In the genomic region with DNA sequence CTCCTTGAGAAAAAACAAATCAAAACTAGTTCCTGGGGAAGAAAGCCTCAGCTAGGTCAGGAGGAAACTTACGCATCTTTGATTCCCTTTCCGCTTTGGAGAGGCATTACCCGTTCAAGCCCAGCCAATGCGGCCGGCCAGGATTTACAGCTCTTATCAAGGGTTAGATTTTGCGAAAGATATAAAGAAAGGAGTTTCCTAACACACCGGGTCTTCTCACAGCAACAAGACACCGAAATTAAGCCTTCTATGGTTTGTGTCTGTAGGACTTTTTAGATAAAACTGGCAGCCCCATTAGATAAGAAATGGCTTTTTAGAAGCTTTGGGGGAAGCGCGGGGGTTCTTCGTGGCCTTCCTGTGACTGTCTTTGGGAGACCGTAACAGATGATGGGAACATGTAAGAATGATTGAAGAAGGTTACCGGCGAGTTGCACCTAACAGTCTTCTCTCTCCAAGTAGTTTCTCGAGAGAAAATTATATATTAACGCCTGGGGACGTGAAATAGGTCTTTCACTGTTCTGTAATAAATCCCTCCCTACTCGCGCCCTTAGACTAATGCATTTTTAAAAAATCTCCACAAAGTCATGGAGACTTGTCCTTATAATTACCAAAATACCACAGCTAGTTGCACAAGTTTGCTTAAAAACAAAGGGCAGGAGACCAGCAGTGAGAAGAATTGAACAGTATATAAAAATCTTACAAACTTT, we compare ENCODE assay signal across 13 cellular contexts. TPM values are rescaled to one million over a fixed set of nuclear protein-coding genes. Genes with fewer than 3 reads are reported as not detected.
A peak's percentile ranks its signal among the peaks of the same experiment; 100 is the strongest.
DNase-seq lines count a peak whose midpoint lies in the region; ATAC-seq, FAIRE-seq and TF ChIP-seq lines count a peak whose summit lies in the region.
"Had no signal": no experiment of that assay in that cellular context is flagged by ENCODE, and none has a peak within 500 bp of the region (broad histone marks: within the 10 kb centered on the region; RNA-seq: fewer than 3 reads in every experiment).

No MANE protein-coding gene starts in this region.

- no peak for DNase-seq in activated naive CD8-positive, alpha-beta T cell treated with anti-CD3 and anti-CD28 coated beads for 36 hours
- no peak for DNase-seq in activated naive CD8-positive, alpha-beta T cell treated with anti-CD3 and anti-CD28 coated beads, Interleukin-2, amount 50 U/mL, for 24 hours
- no peak for DNase-seq in adipocyte (ENCODE audit: low read depth)
- DNase-seq in type B pancreatic cell (ENCODE audit: extremely low spot score, unreplicated experiment), result no peak
- no peak for DNase-seq in cerebellar nuclear complex (lab: John Stamatoyannopoulos, UW)
- DNase-seq in NAMALWA (ENCODE audit: low spot score), result no peak
- DNase-seq: gastrocnemius medialis; naive thymus-derived CD4-positive, alpha-beta T cell had no signal

- peaks cover 94% of the 10 kb centered on the region for H3K27me3 ChIP-seq in adipocyte (replicated peaks; ENCODE audit: control insufficient read depth, insufficient read depth, low read length)

- H3K4me3 ChIP-seq in adipocyte (ENCODE audit: low read length), result peak overlapping the region; percentile 80

- H3K9me3 ChIP-seq in adipocyte (ENCODE audit: control insufficient read depth, low read length), result no peaks in the 10 kb centered on the region
- H3K9me3 ChIP-seq: gastrocnemius medialis had no signal

- ATAC-seq in activated naive CD8-positive, alpha-beta T cell treated with anti-CD3 and anti-CD28 coated beads, Interleukin-2, amount 50 U/mL, for 24 hours, result no peak
- no peak for ATAC-seq in GM21737 (IDR thresholded peaks at IDR 0.05; ENCODE audit: unreplicated experiment)
- ATAC-seq: gastrocnemius medialis; naive thymus-derived CD4-positive, alpha-beta T cell had no signal

- peak overlapping the region; percentile 38 for H3K27ac Mint-ChIP-seq in activated naive CD8-positive, alpha-beta T cell treated with anti-CD3 and anti-CD28 coated beads for 36 hours
- no peak overlapping the region for H3K27ac Mint-ChIP-seq in activated naive CD8-positive, alpha-beta T cell treated with anti-CD3 and anti-CD28 coated beads, Interleukin-2, amount 50 U/mL, for 24 hours
- peak overlapping the region; percentile 86 for H3K27ac Mint-ChIP-seq in type B pancreatic cell
- H3K27ac Mint-ChIP-seq: B cell had no signal

- no peak for TF ChIP-seq CTCF in type B pancreatic cell (conservative IDR thresholded peaks at IDR 0.05)

- peaks cover 5% of the 10 kb centered on the region for H3K36me3 Mint-ChIP-seq in activated naive CD8-positive, alpha-beta T cell treated with anti-CD3 and anti-CD28 coated beads for 36 hours
- H3K36me3 Mint-ChIP-seq in activated naive CD8-positive, alpha-beta T cell treated with anti-CD3 and anti-CD28 coated beads, Interleukin-2, amount 50 U/mL, for 24 hours (ENCODE audit: low read depth), result no peaks in the 10 kb centered on the region
- no peaks in the 10 kb centered on the region for H3K36me3 Mint-ChIP-seq in type B pancreatic cell

- no peak overlapping the region for H3K4me3 Mint-ChIP-seq in activated naive CD8-positive, alpha-beta T cell treated with anti-CD3 and anti-CD28 coated beads for 36 hours
- no peak overlapping the region for H3K4me3 Mint-ChIP-seq in activated naive CD8-positive, alpha-beta T cell treated with anti-CD3 and anti-CD28 coated beads, Interleukin-2, amount 50 U/mL, for 24 hours
- peak overlapping the region; percentile 95 for H3K4me3 Mint-ChIP-seq in type B pancreatic cell
- H3K4me3 Mint-ChIP-seq: B cell had no signal

- no peaks in the 10 kb centered on the region for H3K36me3 ChIP-seq in adipocyte (ENCODE audit: control insufficient read depth, insufficient read depth, low read length, severe bottlenecking)
- H3K36me3 ChIP-seq: gastrocnemius medialis had no signal

- peaks cover 99% of the 10 kb centered on the region for H3K27me3 Mint-ChIP-seq in activated naive CD8-positive, alpha-beta T cell treated with anti-CD3 and anti-CD28 coated beads for 36 hours
- H3K27me3 Mint-ChIP-seq in activated naive CD8-positive, alpha-beta T cell treated with anti-CD3 and anti-CD28 coated beads, Interleukin-2, amount 50 U/mL, for 24 hours, result peaks cover 96% of the 10 kb centered on the region
- peaks cover 100% of the 10 kb centered on the region for H3K27me3 Mint-ChIP-seq in type B pancreatic cell

- H3K9me3 Mint-ChIP-seq in activated naive CD8-positive, alpha-beta T cell treated with anti-CD3 and anti-CD28 coated beads for 36 hours, result peaks cover 2% of the 10 kb centered on the region
- peaks cover 3% of the 10 kb centered on the region for H3K9me3 Mint-ChIP-seq in activated naive CD8-positive, alpha-beta T cell treated with anti-CD3 and anti-CD28 coated beads, Interleukin-2, amount 50 U/mL, for 24 hours
- no peaks in the 10 kb centered on the region for H3K9me3 Mint-ChIP-seq in type B pancreatic cell

- peaks cover 7% of the 10 kb centered on the region for H3K4me1 Mint-ChIP-seq in activated naive CD8-positive, alpha-beta T cell treated with anti-CD3 and anti-CD28 coated beads for 36 hours
- peaks cover 6% of the 10 kb centered on the region for H3K4me1 Mint-ChIP-seq in activated naive CD8-positive, alpha-beta T cell treated with anti-CD3 and anti-CD28 coated beads, Interleukin-2, amount 50 U/mL, for 24 hours
- peaks cover 23% of the 10 kb centered on the region for H3K4me1 Mint-ChIP-seq in type B pancreatic cell (ENCODE audit: unreplicated experiment)
- H3K4me1 Mint-ChIP-seq: B cell had no signal

- peak; percentile 80 for FAIRE-seq in islet of Langerhans (lab: Jason Lieb, UNC)
- FAIRE-seq: TTC549 had no signal

- H3K9ac ChIP-seq in adipocyte (ENCODE audit: low read length), result no peak overlapping the region

- H3K4me1 ChIP-seq in adipocyte (ENCODE audit: control insufficient read depth, insufficient read depth, low read length), result peaks cover 19% of the 10 kb centered on the region

RNA-seq across cellular contexts. Expression of a gene that starts 1.3 kb away (rescaled TPM):
- total RNA-seq in activated naive CD8-positive, alpha-beta T cell treated with anti-CD3 and anti-CD28 coated beads for 36 hours, result not detected
- 31.5 and 39.4 TPM in 2 replicates for total RNA-seq in type B pancreatic cell (ENCODE audit: low replicate concordance)
- total RNA-seq: B cell; gastrocnemius medialis; naive thymus-derived CD4-positive, alpha-beta T cell; NCI-H460 had no signal

Comparison
In these comparisons a context has a peak if more than half of its experiments do, and no peak if none do; other contexts are left out.
1. RNA of a gene that starts 1.3 kb away (total RNA-seq): 31.5 to 39.4 TPM in type B pancreatic cell; not detected in activated naive CD8-positive, alpha-beta T cell treated with anti-CD3 and anti-CD28 coated beads for 36 hours; every median in the first group is over 10 times any median in the second.